In genomic region chr10:127293640-127294039, GRCh38 we compare ENCODE assay signal across 11 cellular contexts.
A peak's percentile ranks its signal among the peaks of the same experiment; 100 is the strongest.
DNase-seq lines count a peak whose midpoint lies in the region; ATAC-seq lines count a peak whose summit lies in the region.
"Had no signal": no experiment of that assay in that cellular context is flagged by ENCODE, and none has a peak within 500 bp of the region (broad histone marks: within the 10 kb centered on the region; RNA-seq: fewer than 3 reads in every experiment).

No MANE protein-coding gene starts in this region.

- peaks cover 12% of the 10 kb centered on the region for H3K9me3 Mint-ChIP-seq in T-helper 2 cell treated with Interferon-gamma antibody and Interleukin-4, amounts not matched to agents 5 μg/mL and 100 μg/mL, for 36 hours
- H3K9me3 Mint-ChIP-seq in activated naive CD4-positive, alpha-beta T cell treated with anti-CD3 and anti-CD28 coated beads, Interleukin-2, amount 50 U/mL, for 24 hours: peaks cover 5% of the 10 kb centered on the region

- H3K36me3 Mint-ChIP-seq in T-helper 2 cell treated with Interferon-gamma antibody and Interleukin-4, amounts not matched to agents 5 μg/mL and 100 μg/mL, for 36 hours (ENCODE audit: low read depth): peaks cover 6% of the 10 kb centered on the region
- H3K36me3 Mint-ChIP-seq in activated naive CD4-positive, alpha-beta T cell treated with anti-CD3 and anti-CD28 coated beads, Interleukin-2, amount 50 U/mL, for 24 hours: no peaks in the 10 kb centered on the region

- intact Hi-C loops in posterior cingulate gyrus (cut with DNase I): no loop called here

- H3K4me1 Mint-ChIP-seq in T-helper 2 cell treated with Interferon-gamma antibody and Interleukin-4, amounts not matched to agents 5 μg/mL and 100 μg/mL, for 36 hours (ENCODE audit: low read depth): peaks cover 38% of the 10 kb centered on the region
- H3K4me1 Mint-ChIP-seq in activated naive CD4-positive, alpha-beta T cell treated with anti-CD3 and anti-CD28 coated beads, Interleukin-2, amount 50 U/mL, for 24 hours: peaks cover 40% of the 10 kb centered on the region

- peak overlapping the region; percentile 78 for H3K27ac Mint-ChIP-seq in T-helper 2 cell treated with Interferon-gamma antibody and Interleukin-4, amounts not matched to agents 5 μg/mL and 100 μg/mL, for 36 hours
- no peak overlapping the region for H3K27ac Mint-ChIP-seq in activated naive CD4-positive, alpha-beta T cell treated with anti-CD3 and anti-CD28 coated beads, Interleukin-2, amount 50 U/mL, for 24 hours

- ATAC-seq in HG02970 (IDR thresholded peaks at IDR 0.05; ENCODE audit: low FRiP score, unreplicated experiment) (no peak), GM21825 (IDR thresholded peaks at IDR 0.05; ENCODE audit: unreplicated experiment) (no peak)

- DNase-seq in H4 (ENCODE audit: low spot score): peak; percentile 21
- peak; percentile 71 for DNase-seq in T-helper 2 cell treated with Interferon-gamma antibody and Interleukin-4, amounts not matched to agents 5 μg/mL and 100 μg/mL, for 36 hours (ENCODE audit: low spot score)
- DNase-seq in stimulated activated CD4-positive, alpha-beta T cell treated with anti-CD3 and anti-CD28 coated beads, TNF-alpha, amount 100 ng/mL, for 1 hour (ENCODE audit: low read depth in 3 of 3, low spot score in 1 of 3): peak in 2 of 3 donors; percentile 0 to 1
- no peak for DNase-seq in posterior cingulate gyrus
- DNase-seq: anterior cingulate cortex, esophagus squamous epithelium, GDM1, IMR-90 had no signal

- peak overlapping the region; percentile 72 for H3K4me3 Mint-ChIP-seq in T-helper 2 cell treated with Interferon-gamma antibody and Interleukin-4, amounts not matched to agents 5 μg/mL and 100 μg/mL, for 36 hours
- H3K4me3 Mint-ChIP-seq in activated naive CD4-positive, alpha-beta T cell treated with anti-CD3 and anti-CD28 coated beads, Interleukin-2, amount 50 U/mL, for 24 hours: peak overlapping the region; percentile 11

- H3K27me3 Mint-ChIP-seq in T-helper 2 cell treated with Interferon-gamma antibody and Interleukin-4, amounts not matched to agents 5 μg/mL and 100 μg/mL, for 36 hours (ENCODE audit: low read depth): peaks cover 55% of the 10 kb centered on the region
- peaks cover 11% of the 10 kb centered on the region for H3K27me3 Mint-ChIP-seq in activated naive CD4-positive, alpha-beta T cell treated with anti-CD3 and anti-CD28 coated beads, Interleukin-2, amount 50 U/mL, for 24 hours

Comparison
In these comparisons a context has a peak if more than half of its experiments do, and no peak if none do; other contexts are left out.
1. DNase-seq: peak in H4 (single experiment), T-helper 2 cell treated with Interferon-gamma antibody and Interleukin-4, amounts not matched to agents 5 μg/mL and 100 μg/mL, for 36 hours (single experiment) and stimulated activated CD4-positive, alpha-beta T cell treated with anti-CD3 and anti-CD28 coated beads, TNF-alpha, amount 100 ng/mL, for 1 hour (2 of 3); none in posterior cingulate gyrus (0 of 10).